9 cellular contexts compared by ENCODE assay signal in genomic region chr5:176646707-176647029, GRCh38. TPM values are rescaled to one million over a fixed set of nuclear protein-coding genes. Genes with fewer than 3 reads are reported as not detected.
DNase-seq lines count a peak whose midpoint lies in the region; ATAC-seq, FAIRE-seq and TF ChIP-seq lines count a peak whose summit lies in the region.
"Had no signal": no experiment of that assay in that cellular context is flagged by ENCODE, and none has a peak within 500 bp of the region (broad histone marks: within the 10 kb centered on the region; RNA-seq: fewer than 3 reads in every experiment).

No MANE protein-coding gene starts in this region.

- H3K9ac ChIP-seq in DND-41 (ENCODE audit: low read depth, low read length) (peak overlapping the region; percentile 93), liver (ENCODE audit: low read depth in 1 of 2, low read length in 2 of 2) (no peak overlapping the region)

- peaks cover 6% of the 10 kb centered on the region for H3K36me3 Mint-ChIP-seq in activated T-helper 17 cell treated with anti-CD3 and anti-CD28 coated beads, Interleukin-2, amount 50 U/mL, for 72 hours (ENCODE audit: low read depth)

- H3K4me1 Mint-ChIP-seq in activated T-helper 17 cell treated with anti-CD3 and anti-CD28 coated beads, Interleukin-2, amount 50 U/mL, for 72 hours, result peaks cover 21% of the 10 kb centered on the region

- no peaks in the 10 kb centered on the region for H3K27me3 Mint-ChIP-seq in activated T-helper 17 cell treated with anti-CD3 and anti-CD28 coated beads, Interleukin-2, amount 50 U/mL, for 72 hours

- peak overlapping the region; percentile 89 for H3K4me3 Mint-ChIP-seq in activated T-helper 17 cell treated with anti-CD3 and anti-CD28 coated beads, Interleukin-2, amount 50 U/mL, for 72 hours

- no peak for TF ChIP-seq CTCF in DND-41 (IDR thresholded peaks at IDR 0.05; ENCODE audit: borderline replicate concordance, extremely low read depth, low read length, poor library complexity, severe bottlenecking)
- no peak for TF ChIP-seq CTCF in liver (IDR thresholded peaks at IDR 0.05; ENCODE audit: low read depth, low read length, missing input control)

- H3K79me2 ChIP-seq in DND-41 (ENCODE audit: insufficient read depth, low read length), result peaks cover 27% of the 10 kb centered on the region

- H4K20me1 ChIP-seq in DND-41 (ENCODE audit: insufficient read depth, low read length), result peaks cover 22% of the 10 kb centered on the region; the same call in 1 of the 2 replicates

- no peaks in the 10 kb centered on the region for H3K27me3 ChIP-seq in DND-41 (ENCODE audit: insufficient read depth, low read length, poor library complexity)
- H3K27me3 ChIP-seq in liver (ENCODE audit: control insufficient read depth in 4 of 4, insufficient read depth in 4 of 4, low read length in 3 of 4), result no peaks in the 10 kb centered on the region

- whole genome bisulfite sequencing in liver, result 33% methylated on average over 11 of the region's 11 CpGs
- 11% methylated on average over 11 of the region's 11 CpGs for WGBS in urinary bladder

- peak overlapping the region; percentile 79 for H3K27ac Mint-ChIP-seq in activated T-helper 17 cell treated with anti-CD3 and anti-CD28 coated beads, Interleukin-2, amount 50 U/mL, for 72 hours

- peak overlapping the region; percentile 98 for H2AFZ ChIP-seq in DND-41 (ENCODE audit: low read depth, low read length)

- no peak for FAIRE-seq in GM12891 (lab: Jason Lieb, UNC)

- no peak for DNase-seq in DND-41
- DNase-seq in dermis blood vessel endothelial cell, result no peak
- DNase-seq in AG20443 (ENCODE audit: low spot score), result no peak
- DNase-seq in GM12891 (ENCODE audit: insufficient read length, low spot score), result no peak

- H3K27ac ChIP-seq in DND-41 (ENCODE audit: low read length) (peak overlapping the region; percentile 90), liver (ENCODE audit: low read depth in 1 of 2, low read length in 2 of 2) (peak overlapping the region; percentile 18 to 40), urinary bladder (ENCODE audit: low read depth) (peak overlapping the region; percentile 45)

- H3K9me3 ChIP-seq in DND-41 (ENCODE audit: insufficient read depth, low read length, severe bottlenecking) (no peaks in the 10 kb centered on the region), liver (ENCODE audit: control insufficient read depth in 4 of 4, low read length in 3 of 4) (no peaks in the 10 kb centered on the region)

- ATAC-seq in DND-41 (ENCODE audit: insufficient read depth, low read depth), result no peak
- peak; percentile 1 for ATAC-seq in HG02642 (IDR thresholded peaks at IDR 0.05; ENCODE audit: poor library complexity, unreplicated experiment)
- peak; percentile 12 for ATAC-seq in activated T-helper 17 cell treated with anti-CD3 and anti-CD28 coated beads, Interleukin-2, amount 50 U/mL, for 72 hours (replicated peaks)

- peak overlapping the region; percentile 99 for H3K4me2 ChIP-seq in DND-41 (ENCODE audit: insufficient read depth, low read length)

- H3K36me3 ChIP-seq in DND-41 (ENCODE audit: insufficient read depth, low read length), result no peaks in the 10 kb centered on the region
- H3K36me3 ChIP-seq in liver (ENCODE audit: control insufficient read depth in 4 of 4, insufficient read depth in 3 of 4, low read depth in 1 of 4, low read length in 3 of 4), result no peaks in the 10 kb centered on the region
- no peaks in the 10 kb centered on the region for H3K36me3 ChIP-seq in urinary bladder (ENCODE audit: insufficient read depth)

- H3K4me1 ChIP-seq in DND-41 (ENCODE audit: insufficient read depth, low read length) (peaks cover 40% of the 10 kb centered on the region), liver (ENCODE audit: control insufficient read depth in 4 of 4, insufficient read depth in 4 of 4, low read length in 3 of 4) (peaks cover 5 to 18% (median 14%) of the 10 kb centered on the region in 4 donors), urinary bladder (ENCODE audit: insufficient read depth) (no peaks in the 10 kb centered on the region)

- TF ChIP-seq RAD21 in liver (IDR thresholded peaks at IDR 0.05), result no peak

- H3K9me3 Mint-ChIP-seq in activated T-helper 17 cell treated with anti-CD3 and anti-CD28 coated beads, Interleukin-2, amount 50 U/mL, for 72 hours, result no peaks in the 10 kb centered on the region

- no peak for TF ChIP-seq POLR2A in GM12891 (IDR thresholded peaks at IDR 0.05; ENCODE audit: low read depth, low read length)

- peak overlapping the region; percentile 83 to 90 for H3K4me3 ChIP-seq in DND-41 (ENCODE audit: low read depth in 1 of 2, low read length in 2 of 2)
- H3K4me3 ChIP-seq in liver (ENCODE audit: low read depth in 1 of 3, low read length in 3 of 3), result peak overlapping the region; percentile 51 to 76 (median 59)
- peak overlapping the region; percentile 10 for H3K4me3 ChIP-seq in urinary bladder (ENCODE audit: low read depth, low read length)

TF ChIP-seq in liver, 16 proteins besides CTCF, POLR2A, EP300 and RAD21 (continues in another document):
- TF ChIP-seq REST (IDR thresholded peaks at IDR 0.05), result no peak
- no peak for TF ChIP-seq FOXA1 (IDR thresholded peaks at IDR 0.05)

TF ChIP-seq in GM12891, 5 proteins besides CTCF, POLR2A, EP300 and RAD21:
- TF ChIP-seq POU2F2 (IDR thresholded peaks at IDR 0.05; ENCODE audit: low read depth, low read length) (no peak), POLR2AphosphoS5 (IDR thresholded peaks at IDR 0.05; ENCODE audit: low read depth, low read length) (no peak), PAX5 (IDR thresholded peaks at IDR 0.05; ENCODE audit: insufficient read depth, low read length, severe bottlenecking) (no peak), SPI1 (IDR thresholded peaks at IDR 0.05; ENCODE audit: low read depth, low read length) (no peak), TAF1 (IDR thresholded peaks at IDR 0.05; ENCODE audit: low read depth, low read length) (no peak)

RNA-seq across cellular contexts. Expression of gene TSPAN17, which starts 0.6 kb away (rescaled TPM):
- 10 to 100 TPM; 26.7 to 53.0 TPM for total RNA-seq in activated T-helper 17 cell treated with anti-CD3 and anti-CD28 coated beads, Interleukin-2, amount 50 U/mL, for 72 hours
- total RNA-seq in liver (10 to 100 TPM; 15.9 to 43.4 TPM), urinary bladder (19.3 TPM), dermis blood vessel endothelial cell (51.2 and 53.6 TPM in 2 replicates)
- polyA plus RNA-seq in liver (10 to 100 TPM in 1 of 2 donors, 1 to 10 TPM in 1; 5.7 to 16.4 TPM), urinary bladder (26.3 TPM)
- polyA plus RNA-seq in GM12891 (2012; ENCODE audit: low read depth, missing spikeins), result 8.9 TPM

RNA-seq across cellular contexts. Expression of gene EIF4E1B, which starts 16.2 kb away (rescaled TPM):
- not detected for total RNA-seq in activated T-helper 17 cell treated with anti-CD3 and anti-CD28 coated beads, Interleukin-2, amount 50 U/mL, for 72 hours
- not detected for total RNA-seq in liver
- polyA plus RNA-seq in liver, result not detected
- not detected for total RNA-seq in urinary bladder
- polyA plus RNA-seq in urinary bladder, result not detected
- total RNA-seq in dermis blood vessel endothelial cell, result not detected in 2 replicates
- not detected for polyA plus RNA-seq in GM12891 (2012; ENCODE audit: low read depth, missing spikeins)
- total RNA-seq: RPMI7951 had no signal

RNA-seq across cellular contexts. Expression of gene SNCB, which starts 16.3 kb away (rescaled TPM):
- total RNA-seq in activated T-helper 17 cell treated with anti-CD3 and anti-CD28 coated beads, Interleukin-2, amount 50 U/mL, for 72 hours, result not detected
- not detected for total RNA-seq in liver
- not detected for polyA plus RNA-seq in liver
- not detected for total RNA-seq in urinary bladder
- 0.08 TPM for polyA plus RNA-seq in urinary bladder
- total RNA-seq in dermis blood vessel endothelial cell, result 0.84 and 1.4 TPM in 2 replicates
- 0.06 TPM for polyA plus RNA-seq in GM12891 (2012; ENCODE audit: low read depth, missing spikeins)
- total RNA-seq: RPMI7951 had no signal

RNA-seq across cellular contexts. Expression of gene GPRIN1, which starts 36.7 kb away (rescaled TPM):
- 1 to 10 TPM; 4.8 to 8.9 TPM for total RNA-seq in activated T-helper 17 cell treated with anti-CD3 and anti-CD28 coated beads, Interleukin-2, amount 50 U/mL, for 72 hours
- under 1 TPM; 0.23 to 0.50 TPM for total RNA-seq in liver
- under 1 TPM in 1 of 2 donors, not detected in 1; 0.30 TPM for polyA plus RNA-seq in liver
- total RNA-seq in urinary bladder, result 1.3 TPM
- 0.42 TPM for polyA plus RNA-seq in urinary bladder
- total RNA-seq in dermis blood vessel endothelial cell, result 7.7 and 8.7 TPM in 2 replicates
- 1.7 TPM for polyA plus RNA-seq in GM12891 (2012; ENCODE audit: low read depth, missing spikeins)

Comparison
In these comparisons a context has a peak if more than half of its experiments do, and no peak if none do; other contexts are left out.
1. H3K27ac ChIP-seq: peak in every context shown above with its lines; median percentile 90 in DND-41; 45 in urinary bladder; 29 in liver.
2. H3K4me3 ChIP-seq: peak in every context shown above with its lines; median percentile 86 in DND-41; 59 in liver; 10 in urinary bladder.